8 cellular contexts compared by ENCODE assay signal in genomic region chr2:240565267-240566202, GRCh38. TPM values are rescaled to one million over a fixed set of nuclear protein-coding genes. Genes with fewer than 3 reads are reported as not detected.
A peak's percentile ranks its signal among the peaks of the same experiment; 100 is the strongest.
DNase-seq lines count a peak whose midpoint lies in the region; ATAC-seq and TF ChIP-seq lines count a peak whose summit lies in the region.

No MANE protein-coding gene starts in this region.

- H3K36me3 Mint-ChIP-seq in progenitor cell of endocrine pancreas (ENCODE audit: insufficient read depth) = peaks cover 2% of the 10 kb centered on the region

- H3K9me3 ChIP-seq in Panc1 (ENCODE audit: control insufficient read depth, insufficient read depth, low read depth, low read length) = no peaks in the 10 kb centered on the region

- no peaks in the 10 kb centered on the region for H3K27me3 Mint-ChIP-seq in progenitor cell of endocrine pancreas

- no peak overlapping the region for H3K4me3 Mint-ChIP-seq in progenitor cell of endocrine pancreas (ENCODE audit: low read depth)

- in situ Hi-C loops in Panc1 (cut with HindIII; ENCODE audit: low pct_unique_long_range_greater_than_20kb, low sequenced_read_pairs) = no loop called here

- H3K4me3 ChIP-seq in Panc1 (ENCODE audit: low read depth in 2 of 2, low read length in 2 of 2) (peak overlapping the region; percentile 11 to 46; a peak in 3 of 4 replicates), fibroblast of villous mesenchyme (ENCODE audit: low read depth, low read length) (peak overlapping the region; percentile 28), urinary bladder (ENCODE audit: low read depth, low read length) (no peak overlapping the region)

- no TSS peak for BruUV-seq in Panc1 (replicated peaks; lab: Mats Ljungman, UMichigan)

- peaks cover 29% of the 10 kb centered on the region for H3K4me1 Mint-ChIP-seq in progenitor cell of endocrine pancreas (ENCODE audit: low read depth)

- POLR2A ChIA-PET in Panc1 (lab: Charles Lee) = interaction anchor here (1.1 kb wide), 1 partner anchor 21 kb away, joined by 3 read pairs; the partner anchor contains the start of gene CAPN10

- H3K27me3 ChIP-seq in Panc1 (ENCODE audit: control insufficient read depth, insufficient read depth, low read length) = no peaks in the 10 kb centered on the region

- peak overlapping the region; percentile 71 for H3K27ac Mint-ChIP-seq in progenitor cell of endocrine pancreas

- TF ChIP-seq CTCF in Panc1 (IDR thresholded peaks at IDR 0.05) (no peak), fibroblast of villous mesenchyme (IDR thresholded peaks at IDR 0.05; ENCODE audit: insufficient read depth, low read depth, low read length) (no peak), progenitor cell of endocrine pancreas (IDR thresholded peaks at IDR 0.05; ENCODE audit: unreplicated experiment) (no peak)

- H3K27ac ChIP-seq in Panc1 (ENCODE audit: low read length) = peak overlapping the region; percentile 90
- peak overlapping the region; percentile 77 for H3K27ac ChIP-seq in urinary bladder (ENCODE audit: low read depth)

- H3K36me3 ChIP-seq in Panc1 (ENCODE audit: control insufficient read depth, insufficient read depth, low read length) (peaks cover 4% of the 10 kb centered on the region), urinary bladder (ENCODE audit: insufficient read depth) (no peaks in the 10 kb centered on the region)

- intact Hi-C loops in Panc1 (cut with micrococcal nuclease; ENCODE audit: unreplicated experiment) = no loop called here

- CTCF ChIA-PET in Panc1 (lab: Charles Lee) = interaction anchor here (0.6 to 2.0 kb wide), 6 partner anchors 20 to 666 kb away, joined by 3 to 8 read pairs (median 4); partner anchors contain the start of gene CAPN10

- WGBS in urinary bladder = 56% methylated on average over 27 of the region's 27 CpGs

- ATAC-seq in GM18861 (IDR thresholded peaks at IDR 0.05; ENCODE audit: unreplicated experiment) = peak; percentile 26
- peak; percentile 25 for ATAC-seq in HG03103 (IDR thresholded peaks at IDR 0.05; ENCODE audit: low read depth, unreplicated experiment)
- no peak for ATAC-seq in Panc1

- H3K4me1 ChIP-seq in Panc1 (ENCODE audit: control insufficient read depth, insufficient read depth, low read length) (peaks cover 39% of the 10 kb centered on the region), urinary bladder (ENCODE audit: insufficient read depth) (peaks cover 2% of the 10 kb centered on the region)

- no peaks in the 10 kb centered on the region for H3K9me3 Mint-ChIP-seq in progenitor cell of endocrine pancreas (ENCODE audit: low read depth)

- DNase-seq in A172 (ENCODE audit: low spot score) (peak; percentile 96), Panc1 (ENCODE audit: low read depth, low spot score) (no peak), fibroblast of villous mesenchyme (ENCODE audit: low read depth) (peak; percentile 95), progenitor cell of endocrine pancreas (ENCODE audit: low spot score, unreplicated experiment) (no peak)
- DNase-seq in activated T-cell treated with anti-CD3 and anti-CD28 coated beads, Interleukin-2, amount 50 U/mL, for 48 hours = peak; percentile 91 to 93

RNA-seq across cellular contexts. Expression of gene RNPEPL1, which starts 2.7 kb away (rescaled TPM):
- total RNA-seq in A172 (2014; rRNA removed; shearing (Covaris generic)) = 13.5 and 19.8 TPM in 2 replicates
- total RNA-seq in Panc1 (2021; ENCODE audit: unreplicated experiment) (88.2 TPM), fibroblast of villous mesenchyme (9.5 and 15.5 TPM in 2 replicates), progenitor cell of endocrine pancreas (50.8 and 52.2 TPM in 2 replicates), urinary bladder (14.5 TPM)
- polyA plus RNA-seq in Panc1 (2012; ENCODE audit: insufficient read length) = 101 TPM
- polyA plus RNA-seq in urinary bladder = 76.3 TPM

RNA-seq across cellular contexts. Expression of gene DUSP28, which starts 5.4 kb away (rescaled TPM):
- 12.3 and 12.6 TPM in 2 replicates for total RNA-seq in A172 (2014; rRNA removed; shearing (Covaris generic))
- total RNA-seq in Panc1 (2021; ENCODE audit: unreplicated experiment) (10.7 TPM), fibroblast of villous mesenchyme (3.5 and 4.5 TPM in 2 replicates), progenitor cell of endocrine pancreas (4.9 and 6.4 TPM in 2 replicates), urinary bladder (2.8 TPM)
- polyA plus RNA-seq in Panc1 (2012; ENCODE audit: insufficient read length) = 5.3 TPM
- polyA plus RNA-seq in urinary bladder = 5.8 TPM

RNA-seq across cellular contexts. Expression of gene ANKMY1, which starts 7.7 kb away (rescaled TPM):
- total RNA-seq in A172 (2014; rRNA removed; shearing (Covaris generic)) = 8.0 and 8.9 TPM in 2 replicates
- total RNA-seq in Panc1 (2021; ENCODE audit: unreplicated experiment) (19.5 TPM), fibroblast of villous mesenchyme (5.2 and 5.8 TPM in 2 replicates), progenitor cell of endocrine pancreas (29.0 and 29.2 TPM in 2 replicates), urinary bladder (11.1 TPM)
- 19.4 TPM for polyA plus RNA-seq in Panc1 (2012; ENCODE audit: insufficient read length)
- 9.6 TPM for polyA plus RNA-seq in urinary bladder

RNA-seq across cellular contexts. Expression of gene CAPN10, which starts 21.0 kb away (rescaled TPM):
- 15.4 and 22.2 TPM in 2 replicates for total RNA-seq in A172 (2014; rRNA removed; shearing (Covaris generic))
- total RNA-seq in Panc1 (2021; ENCODE audit: unreplicated experiment) (38.6 TPM), fibroblast of villous mesenchyme (20.3 and 22.5 TPM in 2 replicates), progenitor cell of endocrine pancreas (65.5 and 67.2 TPM in 2 replicates), urinary bladder (13.6 TPM)
- polyA plus RNA-seq in Panc1 (2012; ENCODE audit: insufficient read length) = 31.9 TPM
- 23.3 TPM for polyA plus RNA-seq in urinary bladder

RNA-seq across cellular contexts. Expression of gene GPR35, which starts 59.7 kb away (rescaled TPM):
- 0.17 and 2.7 TPM in 2 replicates for total RNA-seq in A172 (2014; rRNA removed; shearing (Covaris generic))
- total RNA-seq in Panc1 (2021; ENCODE audit: unreplicated experiment) = 1.3 TPM
- polyA plus RNA-seq in Panc1 (2012; ENCODE audit: insufficient read length) = 2.3 TPM
- 0.32 and 0.43 TPM in 2 replicates for total RNA-seq in fibroblast of villous mesenchyme
- total RNA-seq in progenitor cell of endocrine pancreas = 5.8 and 6.5 TPM in 2 replicates
- total RNA-seq in urinary bladder = 0.63 TPM
- polyA plus RNA-seq in urinary bladder = 3.3 TPM

Comparison
In these comparisons a context has a peak if more than half of its experiments do, and no peak if none do; other contexts are left out.
1. DNase-seq: peak in A172 (single experiment), activated T-cell treated with anti-CD3 and anti-CD28 coated beads, Interleukin-2, amount 50 U/mL, for 48 hours (2 of 2) and fibroblast of villous mesenchyme (single experiment); none in Panc1 (single experiment) and progenitor cell of endocrine pancreas (single experiment).